Comparison of ENCODE assay signal across 1 cellular context in genomic region chr4:184010696-184011095, GRCh38.
TF ChIP-seq lines count a peak whose summit lies in the region.

No MANE protein-coding gene starts in this region.

TF ChIP-seq in IMR-90, 13 proteins besides CTCF, POLR2A, EP300 and RAD21 (continued from another document):
- TF ChIP-seq, protein P1, sequence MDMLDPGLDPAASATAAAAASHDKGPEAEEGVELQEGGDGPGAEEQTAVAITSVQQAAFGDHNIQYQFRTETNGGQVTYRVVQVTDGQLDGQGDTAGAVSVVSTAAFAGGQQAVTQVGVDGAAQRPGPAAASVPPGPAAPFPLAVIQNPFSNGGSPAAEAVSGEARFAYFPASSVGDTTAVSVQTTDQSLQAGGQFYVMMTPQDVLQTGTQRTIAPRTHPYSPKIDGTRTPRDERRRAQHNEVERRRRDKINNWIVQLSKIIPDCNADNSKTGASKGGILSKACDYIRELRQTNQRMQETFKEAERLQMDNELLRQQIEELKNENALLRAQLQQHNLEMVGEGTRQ (IDR thresholded peaks at IDR 0.05; ENCODE audit: low read depth, low read length) = no peak
- no peak for TF ChIP-seq MAFK (IDR thresholded peaks at IDR 0.05; ENCODE audit: low read depth, low read length)
TF ChIP-seq in IMR-90: peak in this region for 0.
